1 cellular context compared by ENCODE assay signal in genomic region chr9:101352892-101353462, GRCh38.
A peak's percentile ranks its signal among the peaks of the same experiment; 100 is the strongest.
TF ChIP-seq lines count a peak whose summit lies in the region.

No MANE protein-coding gene starts in this region.

TF ChIP-seq in HepG2, 621 proteins besides CTCF, POLR2A, EP300 and RAD21 (continues in another document):
- TF ChIP-seq NFAT5 (CRISPR knock-in tag; IDR thresholded peaks at IDR 0.05), result 0 out of 2 replicates have a peak, but pooled peaks have one; percentile 51
- TF ChIP-seq MBNL3 (CRISPR knock-in tag; conservative IDR thresholded peaks at IDR 0.05), result no peak
- TF ChIP-seq ZNF746 (CRISPR knock-in tag; IDR thresholded peaks at IDR 0.05), result no peak
- TF ChIP-seq ZFP36L1 (CRISPR knock-in tag; IDR thresholded peaks at IDR 0.05), result 0 out of 2 replicates have a peak, but pooled peaks have one; percentile 33
- no peak for TF ChIP-seq ZNF263 (CRISPR knock-in tag; IDR thresholded peaks at IDR 0.05)
- TF ChIP-seq POGZ (CRISPR knock-in tag; IDR thresholded peaks at IDR 0.05), result peak; percentile 40; the same call in 1 of the 2 replicates
- no peak for TF ChIP-seq EHMT2 (IDR thresholded peaks at IDR 0.05; ENCODE audit: borderline replicate concordance, low read depth, low read length)
- no peak for TF ChIP-seq JUN (CRISPR knock-in tag; IDR thresholded peaks at IDR 0.05)
- no peak for TF ChIP-seq LRRFIP1 (CRISPR knock-in tag; conservative IDR thresholded peaks at IDR 0.05)
- TF ChIP-seq ZNF292 (CRISPR knock-in tag; IDR thresholded peaks at IDR 0.05; ENCODE audit: borderline replicate concordance, low read depth), result no peak
- TF ChIP-seq THAP11 (CRISPR knock-in tag; IDR thresholded peaks at IDR 0.05), result no peak
- no peak for TF ChIP-seq CHCHD3 (CRISPR knock-in tag; IDR thresholded peaks at IDR 0.05)
- TF ChIP-seq ZNF678 (CRISPR knock-in tag; IDR thresholded peaks at IDR 0.05), result no peak
- TF ChIP-seq GATAD2A (CRISPR knock-in tag; IDR thresholded peaks at IDR 0.05), result no peak
- no peak for TF ChIP-seq ZNF225 (CRISPR knock-in tag; IDR thresholded peaks at IDR 0.05)
- no peak for TF ChIP-seq ZNF281 (CRISPR knock-in tag; IDR thresholded peaks at IDR 0.05; ENCODE audit: borderline replicate concordance)
- no peak for TF ChIP-seq MEIS2 (CRISPR knock-in tag; IDR thresholded peaks at IDR 0.05)
- no peak for TF ChIP-seq ZBTB42 (CRISPR knock-in tag; IDR thresholded peaks at IDR 0.05)
- no peak for TF ChIP-seq NBN (conservative IDR thresholded peaks at IDR 0.05)
- TF ChIP-seq MTERF4 (CRISPR knock-in tag; IDR thresholded peaks at IDR 0.05), result 0 out of 2 replicates have a peak, but pooled peaks have one; percentile 71
- no peak for TF ChIP-seq NONO (IDR thresholded peaks at IDR 0.05)
- no peak for TF ChIP-seq NONO (CRISPR knock-in tag; conservative IDR thresholded peaks at IDR 0.05)
- TF ChIP-seq HOXA3 (CRISPR knock-in tag; IDR thresholded peaks at IDR 0.05), result no peak
- TF ChIP-seq SMAD9 (CRISPR knock-in tag; IDR thresholded peaks at IDR 0.05), result no peak
- no peak for TF ChIP-seq THAP9 (CRISPR knock-in tag; IDR thresholded peaks at IDR 0.05; ENCODE audit: borderline replicate concordance)
- no peak for TF ChIP-seq SATB2 (CRISPR knock-in tag; IDR thresholded peaks at IDR 0.05)
- no peak for TF ChIP-seq ZNF468 (CRISPR knock-in tag; IDR thresholded peaks at IDR 0.05)
- no peak for TF ChIP-seq HINFP (CRISPR knock-in tag; IDR thresholded peaks at IDR 0.05; ENCODE audit: low read depth)
- no peak for TF ChIP-seq FOXO4 (CRISPR knock-in tag; conservative IDR thresholded peaks at IDR 0.05)
- 0 out of 2 replicates have a peak, but pooled peaks have one; percentile 25 for TF ChIP-seq ZNF317 (CRISPR knock-in tag; IDR thresholded peaks at IDR 0.05)
- TF ChIP-seq SMAD1 (CRISPR knock-in tag; IDR thresholded peaks at IDR 0.05; ENCODE audit: borderline replicate concordance, low read depth), result no peak
- no peak for TF ChIP-seq KAT2B (IDR thresholded peaks at IDR 0.05; ENCODE audit: borderline replicate concordance, low read depth, low read length)
- TF ChIP-seq ZNF562 (CRISPR knock-in tag; IDR thresholded peaks at IDR 0.05; ENCODE audit: borderline replicate concordance), result no peak
- no peak for TF ChIP-seq ZNF431 (CRISPR knock-in tag; IDR thresholded peaks at IDR 0.05; ENCODE audit: borderline replicate concordance, low read depth)
- no peak for TF ChIP-seq GTF2F1 (IDR thresholded peaks at IDR 0.05; ENCODE audit: low read length)
- TF ChIP-seq POLR2AphosphoS2 (IDR thresholded peaks at IDR 0.05; ENCODE audit: low read depth, low read length), result no peak
- no peak for TF ChIP-seq PPARG (CRISPR knock-in tag; conservative IDR thresholded peaks at IDR 0.05)
- TF ChIP-seq SMYD3 (CRISPR knock-in tag; IDR thresholded peaks at IDR 0.05), result no peak
- TF ChIP-seq SALL2 (CRISPR knock-in tag; IDR thresholded peaks at IDR 0.05), result no peak
- TF ChIP-seq ZNF768 (CRISPR knock-in tag; IDR thresholded peaks at IDR 0.05), result no peak
- TF ChIP-seq U2AF1 (optimal IDR thresholded peaks at IDR 0.05; ENCODE audit: low read depth, low read length), result no peak
- no peak for TF ChIP-seq AKAP8 (CRISPR knock-in tag; IDR thresholded peaks at IDR 0.05)
- no peak for TF ChIP-seq SMAD3 (CRISPR knock-in tag; IDR thresholded peaks at IDR 0.05)
- no peak; the same call in 1 of the 2 replicates for TF ChIP-seq BRD4 (CRISPR knock-in tag; IDR thresholded peaks at IDR 0.05)
- no peak for TF ChIP-seq SAP130 (CRISPR knock-in tag; IDR thresholded peaks at IDR 0.05; ENCODE audit: low read depth)
- no peak for TF ChIP-seq TBX3 (IDR thresholded peaks at IDR 0.05; ENCODE audit: borderline replicate concordance)
- no peak for TF ChIP-seq ATF5 (CRISPR knock-in tag; IDR thresholded peaks at IDR 0.05; ENCODE audit: low read depth)
- no peak for TF ChIP-seq ZNF577 (CRISPR knock-in tag; IDR thresholded peaks at IDR 0.05; ENCODE audit: borderline replicate concordance, low read depth)
- TF ChIP-seq MTF1 (CRISPR knock-in tag; IDR thresholded peaks at IDR 0.05), result peak; percentile 55; the same call in 1 of the 2 replicates
- TF ChIP-seq ZNF230 (CRISPR knock-in tag; IDR thresholded peaks at IDR 0.05), result peak; percentile 40; the same call in 1 of the 2 replicates
- TF ChIP-seq IRF1 (CRISPR knock-in tag; IDR thresholded peaks at IDR 0.05; ENCODE audit: low read depth), result no peak
- TF ChIP-seq SALL1 (CRISPR knock-in tag; IDR thresholded peaks at IDR 0.05), result no peak
- no peak for TF ChIP-seq ZC3H13 (CRISPR knock-in tag; IDR thresholded peaks at IDR 0.05)
- no peak for TF ChIP-seq ZNF501 (CRISPR knock-in tag; IDR thresholded peaks at IDR 0.05)
